In genomic region chr6:75934643-75935472, GRCh38 we compare ENCODE assay signal across 8 cellular contexts.
DNase-seq lines count a peak whose midpoint lies in the region; ATAC-seq and FAIRE-seq lines count a peak whose summit lies in the region.

No MANE protein-coding gene starts in this region.

- H3K4me3 Mint-ChIP-seq in effector memory CD8-positive, alpha-beta T cell = peak overlapping the region; percentile 70 to 75

- peaks cover 0 to 9% (median 8%) of the 10 kb centered on the region in 5 donors for H3K4me1 ChIP-seq in subcutaneous abdominal adipose tissue (ENCODE audit: control insufficient read depth in 5 of 5, insufficient read depth in 5 of 5, low read length in 5 of 5)

- peak; percentile 90 for FAIRE-seq in GM18507 (lab: Jason Lieb, UNC)

- peak overlapping the region in 2 of 5 donors; percentile 25 to 63 for H3K9ac ChIP-seq in subcutaneous abdominal adipose tissue (ENCODE audit: low read length in 5 of 5)

- H3K36me3 ChIP-seq in subcutaneous abdominal adipose tissue (ENCODE audit: control insufficient read depth in 5 of 5, insufficient read depth in 5 of 5, low read length in 5 of 5) = no peaks in the 10 kb centered on the region

- H3K27me3 Mint-ChIP-seq in effector memory CD8-positive, alpha-beta T cell = peaks cover 32 to 38% of the 10 kb centered on the region in 2 donors

- H3K9me3 ChIP-seq in subcutaneous abdominal adipose tissue (ENCODE audit: control insufficient read depth in 5 of 5, low read length in 5 of 5) = no peaks in the 10 kb centered on the region

- H3K27me3 ChIP-seq in subcutaneous abdominal adipose tissue (ENCODE audit: control insufficient read depth in 5 of 5, insufficient read depth in 4 of 5, low read length in 5 of 5) = no peaks in the 10 kb centered on the region

- peaks cover 6 to 8% of the 10 kb centered on the region in 2 donors for H3K4me1 Mint-ChIP-seq in effector memory CD8-positive, alpha-beta T cell (ENCODE audit: low read depth in 2 of 2)

- H3K36me3 Mint-ChIP-seq in effector memory CD8-positive, alpha-beta T cell (ENCODE audit: insufficient read depth) = no peaks in the 10 kb centered on the region

- H3K9me3 Mint-ChIP-seq in effector memory CD8-positive, alpha-beta T cell = no peaks in the 10 kb centered on the region

- peak overlapping the region; percentile 48 to 76 (median 60) for H3K4me3 ChIP-seq in subcutaneous abdominal adipose tissue (ENCODE audit: low read depth in 1 of 5, low read length in 5 of 5)

- H3K27ac ChIP-seq in subcutaneous abdominal adipose tissue (ENCODE audit: low read depth, low read length) = no peak overlapping the region

- DNase-seq in Ammon's horn (ENCODE audit: low spot score) (peak; percentile 85), GM18507 (ENCODE audit: extremely low spot score, insufficient read length, low read depth) (peak; percentile 37), NCI-H146 (lab: John Stamatoyannopoulos, UW) (peak; percentile 98), T1000 (lab: John Stamatoyannopoulos, UW) (peak; percentile 59), lung microvascular endothelial cell (ENCODE audit: low read depth in 2 of 2) (peak; percentile 76 to 79)
- peak; percentile 12 to 23 (median 22) for DNase-seq in effector memory CD8-positive, alpha-beta T cell

- ATAC-seq in HG02938 (IDR thresholded peaks at IDR 0.05; ENCODE audit: unreplicated experiment) = peak; percentile 74
- peak; percentile 50 for ATAC-seq in effector memory CD8-positive, alpha-beta T cell (replicated peaks)

- no peak overlapping the region for H3K27ac Mint-ChIP-seq in effector memory CD8-positive, alpha-beta T cell

Comparison
In these comparisons a context has a peak if more than half of its experiments do, and no peak if none do; other contexts are left out.
1. DNase-seq: peak in every context shown above with its lines; median percentile 98 in NCI-H146; 85 in Ammon's horn; 78 in lung microvascular endothelial cell; 59 in T1000; 37 in GM18507; 22 in effector memory CD8-positive, alpha-beta T cell.